3 cellular contexts compared by ENCODE assay signal in the genomic region with DNA sequence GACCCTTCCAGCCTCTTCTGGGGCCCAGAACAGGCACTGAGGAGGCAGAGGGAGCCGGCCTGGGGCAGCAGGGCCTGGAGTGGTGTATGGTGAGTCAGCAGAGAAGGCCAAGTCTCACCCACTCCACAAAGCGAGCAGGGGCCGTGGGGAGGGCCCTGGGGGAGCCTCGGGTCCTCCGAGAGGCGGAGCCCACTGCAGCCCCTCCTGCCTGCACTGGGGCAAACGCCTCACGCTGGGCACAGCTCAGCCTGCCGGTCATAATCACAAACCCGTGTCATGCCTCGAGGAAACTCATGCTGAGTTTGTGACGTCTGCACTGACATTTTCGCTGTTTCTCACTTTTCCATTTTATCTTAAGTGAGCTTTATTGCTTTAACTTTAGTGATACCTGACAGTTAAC.
TF ChIP-seq lines count a peak whose summit lies in the region.

No MANE protein-coding gene starts in this region.

TF ChIP-seq in A549, 52 proteins besides CTCF, POLR2A, EP300 and RAD21:
- TF ChIP-seq KDM5A (IDR thresholded peaks at IDR 0.05) (no peak), BHLHE40 (IDR thresholded peaks at IDR 0.05; ENCODE audit: low read depth, low read length) (no peak), CBX2 (IDR thresholded peaks at IDR 0.05; ENCODE audit: borderline replicate concordance, low read depth) (no peak), ZNF302 (CRISPR knock-in tag; IDR thresholded peaks at IDR 0.05) (no peak), HDAC2 (IDR thresholded peaks at IDR 0.05) (no peak), POLR2AphosphoS2 (conservative IDR thresholded peaks at IDR 0.05; ENCODE audit: low read length) (no peak), RARB (CRISPR knock-in tag; IDR thresholded peaks at IDR 0.05) (no peak), FOSB (CRISPR knock-in tag; IDR thresholded peaks at IDR 0.05) (no peak), GATA3 (IDR thresholded peaks at IDR 0.05; ENCODE audit: borderline replicate concordance) (no peak), FOSL2 (IDR thresholded peaks at IDR 0.05) (no peak), FOSL2 (CRISPR knock-in tag; IDR thresholded peaks at IDR 0.05) (no peak), ZSCAN20 (CRISPR knock-in tag; IDR thresholded peaks at IDR 0.05) (no peak), HEYL (CRISPR knock-in tag; IDR thresholded peaks at IDR 0.05) (no peak), NR3C1 (IDR thresholded peaks at IDR 0.05) (no peak), MAFK (IDR thresholded peaks at IDR 0.05; ENCODE audit: partially characterized antibody) (no peak)
- TF ChIP-seq, protein P1, sequence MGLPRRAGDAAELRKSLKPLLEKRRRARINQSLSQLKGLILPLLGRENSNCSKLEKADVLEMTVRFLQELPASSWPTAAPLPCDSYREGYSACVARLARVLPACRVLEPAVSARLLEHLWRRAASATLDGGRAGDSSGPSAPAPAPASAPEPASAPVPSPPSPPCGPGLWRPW (IDR thresholded peaks at IDR 0.05) = no peak
- TF ChIP-seq, protein P2, sequence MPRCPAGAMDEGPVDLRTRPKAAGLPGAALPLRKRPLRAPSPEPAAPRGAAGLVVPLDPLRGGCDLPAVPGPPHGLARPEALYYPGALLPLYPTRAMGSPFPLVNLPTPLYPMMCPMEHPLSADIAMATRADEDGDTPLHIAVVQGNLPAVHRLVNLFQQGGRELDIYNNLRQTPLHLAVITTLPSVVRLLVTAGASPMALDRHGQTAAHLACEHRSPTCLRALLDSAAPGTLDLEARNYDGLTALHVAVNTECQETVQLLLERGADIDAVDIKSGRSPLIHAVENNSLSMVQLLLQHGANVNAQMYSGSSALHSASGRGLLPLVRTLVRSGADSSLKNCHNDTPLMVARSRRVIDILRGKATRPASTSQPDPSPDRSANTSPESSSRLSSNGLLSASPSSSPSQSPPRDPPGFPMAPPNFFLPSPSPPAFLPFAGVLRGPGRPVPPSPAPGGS (IDR thresholded peaks at IDR 0.05) = no peak
- TF ChIP-seq, protein P3, sequence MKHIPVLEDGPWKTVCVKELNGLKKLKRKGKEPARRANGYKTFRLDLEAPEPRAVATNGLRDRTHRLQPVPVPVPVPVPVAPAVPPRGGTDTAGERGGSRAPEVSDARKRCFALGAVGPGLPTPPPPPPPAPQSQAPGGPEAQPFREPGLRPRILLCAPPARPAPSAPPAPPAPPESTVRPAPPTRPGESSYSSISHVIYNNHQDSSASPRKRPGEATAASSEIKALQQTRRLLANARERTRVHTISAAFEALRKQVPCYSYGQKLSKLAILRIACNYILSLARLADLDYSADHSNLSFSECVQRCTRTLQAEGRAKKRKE (CRISPR knock-in tag; IDR thresholded peaks at IDR 0.05; ENCODE audit: low read depth) = no peak
- TF ChIP-seq, protein P4, sequence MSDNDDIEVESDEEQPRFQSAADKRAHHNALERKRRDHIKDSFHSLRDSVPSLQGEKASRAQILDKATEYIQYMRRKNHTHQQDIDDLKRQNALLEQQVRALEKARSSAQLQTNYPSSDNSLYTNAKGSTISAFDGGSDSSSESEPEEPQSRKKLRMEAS (IDR thresholded peaks at IDR 0.05) = no peak
TF ChIP-seq in A549: peak in this region for 0.

TF ChIP-seq in Ishikawa, 13 proteins besides CTCF, POLR2A, EP300 and RAD21:
- TF ChIP-seq, protein P4 (IDR thresholded peaks at IDR 0.05) = peak; percentile 81
- TF ChIP-seq EGR1 (IDR thresholded peaks at IDR 0.05) = no peak
- TF ChIP-seq TAF1 (IDR thresholded peaks at IDR 0.05; ENCODE audit: low read depth) = no peak
- no peak for TF ChIP-seq YY1 (IDR thresholded peaks at IDR 0.05; ENCODE audit: low read depth)
- no peak for TF ChIP-seq NFIC (IDR thresholded peaks at IDR 0.05)
- no peak for TF ChIP-seq CREB1 (IDR thresholded peaks at IDR 0.05; ENCODE audit: low read depth)
- TF ChIP-seq ZBTB7A (IDR thresholded peaks at IDR 0.05; ENCODE audit: low read depth) = peak; percentile 54

TF ChIP-seq in HepG2, 621 proteins besides CTCF, POLR2A, EP300 and RAD21:
- TF ChIP-seq ZNF879 (CRISPR knock-in tag; IDR thresholded peaks at IDR 0.05) (no peak), ZIK1 (CRISPR knock-in tag; IDR thresholded peaks at IDR 0.05; ENCODE audit: borderline replicate concordance, low read depth) (no peak), AGO2 (optimal IDR thresholded peaks at IDR 0.05; ENCODE audit: low read depth, low read length) (peak; percentile 35)
